ENCODE assay signal across 8 cellular contexts in genomic region chr11:45662665-45663485, GRCh38. TPM values are rescaled to one million over a fixed set of nuclear protein-coding genes. Genes with fewer than 3 reads are reported as not detected.
DNase-seq lines count a peak whose midpoint lies in the region; ATAC-seq and TF ChIP-seq lines count a peak whose summit lies in the region.

No MANE protein-coding gene starts in this region.

- H3K9me3 ChIP-seq in HAP-1 (no peaks in the 10 kb centered on the region), right lobe of liver (no peaks in the 10 kb centered on the region)

- TF ChIP-seq POLR2A in right lobe of liver (IDR thresholded peaks at IDR 0.05) = no peak

- no peaks in the 10 kb centered on the region for H3K9me3 Mint-ChIP-seq in activated naive CD8-positive, alpha-beta T cell treated with anti-CD3 and anti-CD28 coated beads, Interleukin-2, amount 50 U/mL, for 24 hours

- no peak overlapping the region for H3K27ac Mint-ChIP-seq in activated naive CD8-positive, alpha-beta T cell treated with anti-CD3 and anti-CD28 coated beads, Interleukin-2, amount 50 U/mL, for 24 hours

- H3K4me3 Mint-ChIP-seq in activated naive CD8-positive, alpha-beta T cell treated with anti-CD3 and anti-CD28 coated beads, Interleukin-2, amount 50 U/mL, for 24 hours = peak overlapping the region; percentile 52

- in situ Hi-C loops in HAP-1 (cut with MboI; ENCODE audit: low sequenced_read_pairs) = no loop called here

- peaks cover 22% of the 10 kb centered on the region for H3K4me1 Mint-ChIP-seq in activated naive CD8-positive, alpha-beta T cell treated with anti-CD3 and anti-CD28 coated beads, Interleukin-2, amount 50 U/mL, for 24 hours

- peaks cover 74% of the 10 kb centered on the region for H3K27me3 ChIP-seq in HAP-1 (ENCODE audit: low read depth)
- H3K27me3 ChIP-seq in right lobe of liver = peaks cover 0 to 12% of the 10 kb centered on the region in 2 donors

- no peaks in the 10 kb centered on the region for H3K36me3 Mint-ChIP-seq in activated naive CD8-positive, alpha-beta T cell treated with anti-CD3 and anti-CD28 coated beads, Interleukin-2, amount 50 U/mL, for 24 hours (ENCODE audit: low read depth)

- H3K4me1 ChIP-seq in HAP-1 = no peaks in the 10 kb centered on the region
- peaks cover 0 to 10% (median 0%) of the 10 kb centered on the region in 4 donors for H3K4me1 ChIP-seq in right lobe of liver

- 8% methylated on average over 5 of the region's 14 CpGs for WGBS in right lobe of liver (ENCODE audit: insufficient coverage, low coverage, low lambda C conversion rate, missing lambda C conversion rate)

- H3K27me3 Mint-ChIP-seq in activated naive CD8-positive, alpha-beta T cell treated with anti-CD3 and anti-CD28 coated beads, Interleukin-2, amount 50 U/mL, for 24 hours = peaks cover 69% of the 10 kb centered on the region

- H3K4me3 ChIP-seq in HAP-1 = no peak overlapping the region
- H3K4me3 ChIP-seq in right lobe of liver = no peak overlapping the region

- no peak overlapping the region for H3K27ac ChIP-seq in right lobe of liver

- DNase-seq in AG09319 (ENCODE audit: extremely low read depth, low read depth) (peak; percentile 53), HAP-1 (ENCODE audit: low spot score in 2 of 2) (peak; percentile 53 to 54), right lobe of liver (peak in 2 of 3 donors; percentile 31 to 39), cerebellar nuclear complex (lab: John Stamatoyannopoulos, UW) (no peak)
- peak; percentile 42 for DNase-seq in activated naive CD8-positive, alpha-beta T cell treated with anti-CD3 and anti-CD28 coated beads, Interleukin-2, amount 50 U/mL, for 24 hours
- no peak for DNase-seq in central memory CD4-positive, alpha-beta T cell
- DNase-seq in activated CD8-positive, alpha-beta memory T cell treated with anti-CD3 and anti-CD28 coated beads for 24 hours = no peak

- no peak for TF ChIP-seq CTCF in AG09319 (IDR thresholded peaks at IDR 0.05; ENCODE audit: low read depth, low read length)
- no peak for TF ChIP-seq CTCF in right lobe of liver (IDR thresholded peaks at IDR 0.05)

- H3K36me3 ChIP-seq in HAP-1 (replicated peaks) = no peaks in the 10 kb centered on the region
- no peaks in the 10 kb centered on the region for H3K36me3 ChIP-seq in right lobe of liver

- ATAC-seq in activated naive CD8-positive, alpha-beta T cell treated with anti-CD3 and anti-CD28 coated beads, Interleukin-2, amount 50 U/mL, for 24 hours = peak; percentile 65
- ATAC-seq in right lobe of liver (no peak), HG03432 (IDR thresholded peaks at IDR 0.05; ENCODE audit: unreplicated experiment) (no peak)

- intact Hi-C loops in right lobe of liver (cut with DNase I) = no loop called here

RNA-seq across cellular contexts. Expression of gene CHST1, which starts 2.5 kb away (rescaled TPM):
- 1 to 10 TPM in 3 of 6 experiments, under 1 TPM in 3; 0.49 to 1.6 (median 0.92) TPM for total RNA-seq in right lobe of liver

Comparison
In these comparisons a context has a peak if more than half of its experiments do, and no peak if none do; other contexts are left out.
1. DNase-seq: peak in AG09319 (single experiment), HAP-1 (2 of 2), activated naive CD8-positive, alpha-beta T cell treated with anti-CD3 and anti-CD28 coated beads, Interleukin-2, amount 50 U/mL, for 24 hours (single experiment) and right lobe of liver (2 of 3); none in central memory CD4-positive, alpha-beta T cell (single experiment), cerebellar nuclear complex (0 of 2) and activated CD8-positive, alpha-beta memory T cell treated with anti-CD3 and anti-CD28 coated beads for 24 hours (single experiment).